Comparison of ENCODE assay signal across 8 cellular contexts in the genomic region with DNA sequence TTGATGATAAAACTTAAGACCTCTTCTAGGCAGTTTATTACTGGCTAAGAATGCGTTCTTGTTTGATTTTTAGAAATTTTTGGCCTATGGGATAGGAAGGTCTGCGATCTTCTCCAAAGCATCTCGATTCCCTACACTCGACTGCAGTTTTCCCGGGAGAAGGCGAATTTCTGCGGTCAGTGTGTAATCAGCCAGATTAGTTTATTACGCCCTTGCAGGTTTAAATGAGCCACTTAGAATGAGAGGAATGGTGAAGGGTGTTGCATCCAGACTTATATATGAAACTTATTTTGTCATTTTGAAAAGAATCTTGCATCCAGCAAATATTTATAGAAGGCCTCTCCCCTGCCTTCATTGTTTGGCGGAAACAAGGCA. TPM values are rescaled to one million over a fixed set of nuclear protein-coding genes. Genes with fewer than 3 reads are reported as not detected.
DNase-seq lines count a peak whose midpoint lies in the region; ATAC-seq and TF ChIP-seq lines count a peak whose summit lies in the region.

No MANE protein-coding gene starts in this region.

- peak overlapping the region; percentile 84 for H3K9ac ChIP-seq in mammary epithelial cell (ENCODE audit: insufficient read depth, low read length)

- H3K36me3 ChIP-seq in mammary epithelial cell (ENCODE audit: insufficient read depth, low read length) = peaks cover 12% of the 10 kb centered on the region

- peak overlapping the region; percentile 99 for H3K4me3 Mint-ChIP-seq in stimulated activated naive CD8-positive, alpha-beta T cell treated with anti-CD3 and anti-CD28 coated beads, Interleukin-15, Interleukin-2, amounts not matched to agents 100 ng/mL and 50 ng/mL, for 24 hours
- peak overlapping the region; percentile 99 for H3K4me3 Mint-ChIP-seq in mesothelial cell of epicardium

- 13% methylated on average over 9 of the region's 9 CpGs for WGBS in mammary epithelial cell (ENCODE audit: low coverage, missing lambda C conversion rate)

- no peaks in the 10 kb centered on the region for H4K20me1 ChIP-seq in mammary epithelial cell (ENCODE audit: insufficient read depth, low read length)

- H3K27ac ChIP-seq in mammary epithelial cell (ENCODE audit: insufficient read depth, low read depth, low read length) = peak overlapping the region; percentile 86

- peak overlapping the region; percentile 99 for H3K27ac Mint-ChIP-seq in stimulated activated naive CD8-positive, alpha-beta T cell treated with anti-CD3 and anti-CD28 coated beads, Interleukin-15, Interleukin-2, amounts not matched to agents 100 ng/mL and 50 ng/mL, for 24 hours
- peak overlapping the region; percentile 99 for H3K27ac Mint-ChIP-seq in mesothelial cell of epicardium

- intact Hi-C loops in mammary epithelial cell (cut with micrococcal nuclease) = loop anchor here (5.0 kb wide), 2 partner anchors 371 to 476 kb away; no protein-coding TSS in a partner anchor

- H3K27me3 Mint-ChIP-seq in stimulated activated naive CD8-positive, alpha-beta T cell treated with anti-CD3 and anti-CD28 coated beads, Interleukin-15, Interleukin-2, amounts not matched to agents 100 ng/mL and 50 ng/mL, for 24 hours = peaks cover 13% of the 10 kb centered on the region
- no peaks in the 10 kb centered on the region for H3K27me3 Mint-ChIP-seq in mesothelial cell of epicardium (ENCODE audit: low read depth)

- no peaks in the 10 kb centered on the region for H3K27me3 ChIP-seq in mammary epithelial cell (ENCODE audit: insufficient read depth, low read length)

- H2AFZ ChIP-seq in mammary epithelial cell (ENCODE audit: low read depth, low read length) = peak overlapping the region; percentile 85

- in situ Hi-C loops in mammary epithelial cell (cut with MboI; ENCODE audit: low sequenced_read_pairs in 2 of 2) = no loop called here

- no peak for ATAC-seq in stimulated activated naive CD8-positive, alpha-beta T cell treated with anti-CD3 and anti-CD28 coated beads, Interleukin-15, Interleukin-2, amounts not matched to agents 100 U/mL and 50 U/mL, for 24 hours
- ATAC-seq in GM21515 (IDR thresholded peaks at IDR 0.05; ENCODE audit: unreplicated experiment) (no peak), HG03139 (IDR thresholded peaks at IDR 0.05; ENCODE audit: unreplicated experiment) (no peak)

- CTCF ChIA-PET in mammary epithelial cell (lab: Charles Lee; ENCODE audit: low non-redundant PET) = no interaction called here

- peak overlapping the region; percentile 93 for H3K4me2 ChIP-seq in mammary epithelial cell (ENCODE audit: insufficient read depth, low read depth, low read length)

- TF ChIP-seq CTCF in mammary epithelial cell (conservative IDR thresholded peaks at IDR 0.05 in 1 of 2, IDR thresholded peaks at IDR 0.05 in 1 of 2; ENCODE audit: extremely low read depth in 1 of 2, insufficient read depth in 1 of 2, low read depth in 1 of 2, low read length in 2 of 2) = no peak
- TF ChIP-seq CTCF in mesothelial cell of epicardium (IDR thresholded peaks at IDR 0.05; ENCODE audit: unreplicated experiment) = no peak

- peak overlapping the region; percentile 67 to 71 (median 68) for H3K4me3 ChIP-seq in mammary epithelial cell (replicated peaks in 1 of 3; ENCODE audit: insufficient read depth in 1 of 3, low read depth in 2 of 3, low read length in 3 of 3)

- peaks cover 59% of the 10 kb centered on the region for H3K4me1 Mint-ChIP-seq in stimulated activated naive CD8-positive, alpha-beta T cell treated with anti-CD3 and anti-CD28 coated beads, Interleukin-15, Interleukin-2, amounts not matched to agents 100 ng/mL and 50 ng/mL, for 24 hours (ENCODE audit: low read depth)
- peaks cover 35% of the 10 kb centered on the region for H3K4me1 Mint-ChIP-seq in mesothelial cell of epicardium

- no peaks in the 10 kb centered on the region for H3K9me3 Mint-ChIP-seq in stimulated activated naive CD8-positive, alpha-beta T cell treated with anti-CD3 and anti-CD28 coated beads, Interleukin-15, Interleukin-2, amounts not matched to agents 100 ng/mL and 50 ng/mL, for 24 hours
- H3K9me3 Mint-ChIP-seq in mesothelial cell of epicardium = no peaks in the 10 kb centered on the region

- H3K4me1 ChIP-seq in mammary epithelial cell (ENCODE audit: insufficient read depth, low read length) = peaks cover 33% of the 10 kb centered on the region

- no peak for DNase-seq in stimulated activated naive CD8-positive, alpha-beta T cell treated with anti-CD3 and anti-CD28 coated beads, Interleukin-15, Interleukin-2, amounts not matched to agents 100 U/mL and 50 U/mL, for 24 hours
- DNase-seq in mammary epithelial cell (no peak), mesothelial cell of epicardium (ENCODE audit: low spot score in 2 of 2, unreplicated experiment in 2 of 2) (no peak)
- no peak for DNase-seq in activated effector memory CD4-positive, alpha-beta T cell treated with anti-CD3 and anti-CD28 coated beads, Interleukin-2, amount 50 U/mL, for 16 hours
- no peak for DNase-seq in stimulated activated CD4-positive, alpha-beta T cell treated with anti-CD3 and anti-CD28 coated beads, Interleukin-4, amount 100 ng/mL, for 4 hours

- H3K79me2 ChIP-seq in mammary epithelial cell (ENCODE audit: insufficient read depth, low read length) = peaks cover 77% of the 10 kb centered on the region

- no peaks in the 10 kb centered on the region for H3K9me3 ChIP-seq in mammary epithelial cell (replicated peaks; ENCODE audit: insufficient read depth, low read length)

- dilution Hi-C loops in mammary epithelial cell (cut with HindIII; ENCODE audit: low sequenced_read_pairs) = loop anchor here (25.0 kb wide), 1 partner anchor 434 kb away; no protein-coding TSS in a partner anchor

- TSS peak; percentile 35 for BruUV-seq in mammary epithelial cell (replicated peaks; lab: Mats Ljungman, UMichigan)

- H3K36me3 Mint-ChIP-seq in stimulated activated naive CD8-positive, alpha-beta T cell treated with anti-CD3 and anti-CD28 coated beads, Interleukin-15, Interleukin-2, amounts not matched to agents 100 ng/mL and 50 ng/mL, for 24 hours (ENCODE audit: low read depth) = peaks cover 40% of the 10 kb centered on the region
- H3K36me3 Mint-ChIP-seq in mesothelial cell of epicardium = peaks cover 9% of the 10 kb centered on the region

RNA-seq across cellular contexts. Expression of gene MTAP, which starts 1.2 kb away (rescaled TPM):
- total RNA-seq in mammary epithelial cell = 10 to 100 TPM; 51.5 to 96.9 TPM
- polyA plus RNA-seq in mammary epithelial cell = 59.0 TPM
- polyA minus RNA-seq in mammary epithelial cell = 52.6 TPM
- total RNA-seq in mesothelial cell of epicardium = 78.5 to 90.0 TPM (median 88.3 TPM) in 3 replicates
